Comparison of ENCODE assay signal across 8 cellular contexts in the genomic region with DNA sequence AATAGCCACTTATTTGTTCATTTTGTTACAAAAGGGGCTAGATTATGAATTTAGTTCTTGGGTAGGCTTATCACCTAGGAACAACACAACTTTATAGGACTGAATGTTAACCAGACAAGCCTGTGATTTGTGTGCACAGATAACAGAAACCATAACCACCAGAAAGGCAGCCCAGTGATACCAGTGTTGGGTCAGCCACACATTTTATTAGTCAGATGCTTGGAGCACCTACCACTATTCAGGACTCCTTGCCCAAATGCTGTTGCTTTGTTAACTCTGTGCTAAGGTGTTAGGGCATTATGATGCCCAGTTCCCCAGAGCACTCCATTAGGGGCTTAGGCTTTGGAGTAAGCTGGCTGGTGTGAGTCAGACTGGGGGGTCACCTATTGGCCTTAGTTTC. TPM values are rescaled to one million over a fixed set of nuclear protein-coding genes. Genes with fewer than 3 reads are reported as not detected.
DNase-seq lines count a peak whose midpoint lies in the region; ATAC-seq, FAIRE-seq and TF ChIP-seq lines count a peak whose summit lies in the region.

No MANE protein-coding gene starts in this region.

- H3K4me3 ChIP-seq in heart right ventricle (no peak overlapping the region), K562 (no peak overlapping the region)

- TF ChIP-seq EP300 in K562 (IDR thresholded peaks at IDR 0.05; ENCODE audit: low read length), result no peak

- ATAC-seq in heart right ventricle (peak in 5 of 8 donors; percentile 14 to 40 (median 26)), Right ventricle myocardium inferior (no peak), HG03066 (IDR thresholded peaks at IDR 0.05; ENCODE audit: low read depth, unreplicated experiment) (peak; percentile 52), K562 (peak; percentile 64)

- H3K4me1 ChIP-seq in heart right ventricle, result peaks cover 5 to 95% (median 85%) of the 10 kb centered on the region in 9 donors
- peaks cover 0 to 8% of the 10 kb centered on the region in 2 experiments; a peak in 4 of 5 replicates for H3K4me1 ChIP-seq in K562 (replicated peaks in 1 of 2; ENCODE audit: control insufficient read depth in 2 of 2, insufficient read depth in 2 of 2, low read length in 2 of 2)

- no peaks in the 10 kb centered on the region for H4K20me1 ChIP-seq in K562 (replicated peaks; ENCODE audit: control insufficient read depth, insufficient read depth, low read length)

- H2AFZ ChIP-seq in K562 (ENCODE audit: low read depth, low read length), result no peak overlapping the region

- H3K27ac ChIP-seq in heart right ventricle (peak overlapping the region; percentile 5 to 73 (median 30)), K562 (ENCODE audit: extremely low read depth, low read depth, low read length) (no peak overlapping the region)

- TF ChIP-seq CTCF in heart right ventricle (IDR thresholded peaks at IDR 0.05) (no peak), K562 (IDR thresholded peaks at IDR 0.05 in 2 of 3, conservative IDR thresholded peaks at IDR 0.05 in 1 of 3; ENCODE audit: insufficient read depth in 2 of 3, low read depth in 1 of 3, low read length in 3 of 3) (no peak)

- in situ Hi-C loops in K562 (cut with MboI), result loop anchor here (25.0 kb wide), 1 partner anchor 505 kb away; no protein-coding TSS in a partner anchor

- no peaks in the 10 kb centered on the region for H3K9me1 ChIP-seq in K562 (ENCODE audit: control insufficient read depth, insufficient read depth, low read length)

- no peaks in the 10 kb centered on the region for H3K9me3 ChIP-seq in heart right ventricle
- H3K9me3 ChIP-seq in K562 (replicated peaks; ENCODE audit: control insufficient read depth, insufficient read depth, low read depth, low read length), result no peaks in the 10 kb centered on the region

- intact Hi-C loops in heart right ventricle (cut with DNase I), result loop anchor here in 1 of 10 donors (10.0 kb wide), 1 partner anchor 118 kb away; no protein-coding TSS in a partner anchor
- intact Hi-C loops in Right ventricle myocardium inferior (cut with DNase I), result loop anchor here (5.0 kb wide), 1 partner anchor 35 kb away; no protein-coding TSS in a partner anchor
- intact Hi-C loops in K562 (cut with micrococcal nuclease), result no loop called here

- H3K9ac ChIP-seq in K562 (ENCODE audit: insufficient read depth in 1 of 2, low read depth in 2 of 2, low read length in 2 of 2), result no peak overlapping the region

- no peak overlapping the region for H3K4me2 ChIP-seq in K562 (ENCODE audit: insufficient read depth, low read length)

- no peak for TF ChIP-seq RAD21 in K562 (CRISPR knock-in tag; conservative IDR thresholded peaks at IDR 0.05 in 1 of 2, IDR thresholded peaks at IDR 0.05 in 1 of 2)

- DNase-seq in heart right ventricle, result no peak
- no peak for DNase-seq in Right ventricle myocardium inferior (ENCODE audit: missing footprints)
- DNase-seq in K562 (ENCODE audit: extremely low read depth in 1 of 4, low spot score in 3 of 4), result peak; percentile 12 to 22 (median 16)
- no peak for DNase-seq in NCI-H510A treated with DMSO at 0.1 percent for 48 hours (lab: John Stamatoyannopoulos, UW)
- DNase-seq in superior temporal gyrus (ENCODE audit: extremely low spot score), result no peak
- DNase-seq in SW 1271 (lab: John Stamatoyannopoulos, UW), result no peak
- no peak for DNase-seq in NCI-H446 treated with DMSO at 0.1 percent for 48 hours (lab: John Stamatoyannopoulos, UW)

- H3K27me3 ChIP-seq in heart right ventricle (no peaks in the 10 kb centered on the region), K562 (ENCODE audit: control insufficient read depth in 2 of 2, insufficient read depth in 2 of 2, low read length in 2 of 2) (no peaks in the 10 kb centered on the region; a peak in 1 of 5 replicates)

- H3K36me3 ChIP-seq in heart right ventricle, result no peaks in the 10 kb centered on the region
- no peaks in the 10 kb centered on the region for H3K36me3 ChIP-seq in K562 (ENCODE audit: control insufficient read depth, insufficient read depth, low read length)

- no TSS peak for BruUV-seq in K562 (replicated peaks; lab: Mats Ljungman, UMichigan)

- POLR2A ChIA-PET in K562 (lab: Yijun Ruan, JAX), result no interaction called here

- no peak for TF ChIP-seq POLR2A in K562 (conservative IDR thresholded peaks at IDR 0.05)

- CTCF ChIA-PET in K562 (lab: Yijun Ruan, JAX; ENCODE audit: low intra/inter-chr PET ratio), result no interaction called here

- FAIRE-seq in K562 (lab: Jason Lieb, UNC), result peak; percentile 11

- H3K79me2 ChIP-seq in K562 (ENCODE audit: control insufficient read depth, insufficient read depth, low read length), result no peaks in the 10 kb centered on the region

TF ChIP-seq in K562, 482 proteins besides CTCF, POLR2A, EP300 and RAD21 (continues in another document):
- TF ChIP-seq, protein P1, sequence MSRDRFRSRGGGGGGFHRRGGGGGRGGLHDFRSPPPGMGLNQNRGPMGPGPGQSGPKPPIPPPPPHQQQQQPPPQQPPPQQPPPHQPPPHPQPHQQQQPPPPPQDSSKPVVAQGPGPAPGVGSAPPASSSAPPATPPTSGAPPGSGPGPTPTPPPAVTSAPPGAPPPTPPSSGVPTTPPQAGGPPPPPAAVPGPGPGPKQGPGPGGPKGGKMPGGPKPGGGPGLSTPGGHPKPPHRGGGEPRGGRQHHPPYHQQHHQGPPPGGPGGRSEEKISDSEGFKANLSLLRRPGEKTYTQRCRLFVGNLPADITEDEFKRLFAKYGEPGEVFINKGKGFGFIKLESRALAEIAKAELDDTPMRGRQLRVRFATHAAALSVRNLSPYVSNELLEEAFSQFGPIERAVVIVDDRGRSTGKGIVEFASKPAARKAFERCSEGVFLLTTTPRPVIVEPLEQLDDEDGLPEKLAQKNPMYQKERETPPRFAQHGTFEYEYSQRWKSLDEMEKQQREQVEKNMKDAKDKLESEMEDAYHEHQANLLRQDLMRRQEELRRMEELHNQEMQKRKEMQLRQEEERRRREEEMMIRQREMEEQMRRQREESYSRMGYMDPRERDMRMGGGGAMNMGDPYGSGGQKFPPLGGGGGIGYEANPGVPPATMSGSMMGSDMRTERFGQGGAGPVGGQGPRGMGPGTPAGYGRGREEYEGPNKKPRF (IDR thresholded peaks at IDR 0.05; ENCODE audit: low read depth, low read length), result no peak
- no peak for TF ChIP-seq TARDBP (IDR thresholded peaks at IDR 0.05)
- no peak for TF ChIP-seq ZNF589 (CRISPR knock-in tag; IDR thresholded peaks at IDR 0.05; ENCODE audit: low read depth)
- TF ChIP-seq ADNP (tag; IDR thresholded peaks at IDR 0.05), result no peak
- TF ChIP-seq, protein P2, sequence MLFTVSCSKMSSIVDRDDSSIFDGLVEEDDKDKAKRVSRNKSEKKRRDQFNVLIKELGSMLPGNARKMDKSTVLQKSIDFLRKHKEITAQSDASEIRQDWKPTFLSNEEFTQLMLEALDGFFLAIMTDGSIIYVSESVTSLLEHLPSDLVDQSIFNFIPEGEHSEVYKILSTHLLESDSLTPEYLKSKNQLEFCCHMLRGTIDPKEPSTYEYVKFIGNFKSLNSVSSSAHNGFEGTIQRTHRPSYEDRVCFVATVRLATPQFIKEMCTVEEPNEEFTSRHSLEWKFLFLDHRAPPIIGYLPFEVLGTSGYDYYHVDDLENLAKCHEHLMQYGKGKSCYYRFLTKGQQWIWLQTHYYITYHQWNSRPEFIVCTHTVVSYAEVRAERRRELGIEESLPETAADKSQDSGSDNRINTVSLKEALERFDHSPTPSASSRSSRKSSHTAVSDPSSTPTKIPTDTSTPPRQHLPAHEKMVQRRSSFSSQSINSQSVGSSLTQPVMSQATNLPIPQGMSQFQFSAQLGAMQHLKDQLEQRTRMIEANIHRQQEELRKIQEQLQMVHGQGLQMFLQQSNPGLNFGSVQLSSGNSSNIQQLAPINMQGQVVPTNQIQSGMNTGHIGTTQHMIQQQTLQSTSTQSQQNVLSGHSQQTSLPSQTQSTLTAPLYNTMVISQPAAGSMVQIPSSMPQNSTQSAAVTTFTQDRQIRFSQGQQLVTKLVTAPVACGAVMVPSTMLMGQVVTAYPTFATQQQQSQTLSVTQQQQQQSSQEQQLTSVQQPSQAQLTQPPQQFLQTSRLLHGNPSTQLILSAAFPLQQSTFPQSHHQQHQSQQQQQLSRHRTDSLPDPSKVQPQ (CRISPR knock-in tag; IDR thresholded peaks at IDR 0.05; ENCODE audit: borderline replicate concordance), result no peak
- TF ChIP-seq TBP (optimal IDR thresholded peaks at IDR 0.05; ENCODE audit: low read depth, low read length), result no peak
- TF ChIP-seq, protein P3, sequence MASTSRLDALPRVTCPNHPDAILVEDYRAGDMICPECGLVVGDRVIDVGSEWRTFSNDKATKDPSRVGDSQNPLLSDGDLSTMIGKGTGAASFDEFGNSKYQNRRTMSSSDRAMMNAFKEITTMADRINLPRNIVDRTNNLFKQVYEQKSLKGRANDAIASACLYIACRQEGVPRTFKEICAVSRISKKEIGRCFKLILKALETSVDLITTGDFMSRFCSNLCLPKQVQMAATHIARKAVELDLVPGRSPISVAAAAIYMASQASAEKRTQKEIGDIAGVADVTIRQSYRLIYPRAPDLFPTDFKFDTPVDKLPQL (IDR thresholded peaks at IDR 0.05; ENCODE audit: extremely low read depth, insufficient read length), result no peak

RNA-seq across cellular contexts. Expression of a gene that starts 22.5 kb away (rescaled TPM):
- 10 to 100 TPM; 35.5 to 79.8 (median 57.0) TPM for total RNA-seq in heart right ventricle
- 10 to 100 TPM in 1 of 2 donors, 1 to 10 TPM in 1; 8.7 to 12.8 TPM for polyA plus RNA-seq in heart right ventricle
- 72.9 TPM for total RNA-seq in Right ventricle myocardium inferior
- 0.12 and 0.46 TPM in 2 replicates for total RNA-seq in K562 (2011; cell fraction: chromatin; rRNA removed; ENCODE audit: low replicate concordance)
- total RNA-seq in K562 (2011; cell fraction: nucleolus; rRNA removed), result 0.33 and 0.39 TPM in 2 replicates
- total RNA-seq in K562 (2011; cell fraction: nucleoplasm; rRNA removed), result 0.31 and 0.37 TPM in 2 replicates
- total RNA-seq in K562 (2014; rRNA removed), result 0.04 and 0.09 TPM in 2 replicates
- total RNA-seq in K562 (2014; rRNA removed; fragmentation: Illumina TruSeq; extraction: Trizol), result 0.10 and 0.11 TPM in 2 replicates
- total RNA-seq in K562 (2015; rRNA removed; fragmentation: Illumina TruSeq; extraction: Trizol), result 0.11 TPM in 2 replicates
- total RNA-seq in K562 (2021), result 0.18 and 0.20 TPM in 2 replicates
- 0.11 and 0.17 TPM in 2 replicates for polyA plus RNA-seq in K562 (2011; rRNA removed)
- 0.07 and 0.10 TPM in 2 replicates for polyA plus RNA-seq in K562 (2011; cell fraction: cytosol; rRNA removed)
- 0.14 and 0.15 TPM in 2 replicates for polyA plus RNA-seq in K562 (2011; cell fraction: nucleus; rRNA removed)
- polyA plus RNA-seq in K562 (2012), result 0.05 and 0.08 TPM in 2 replicates
- polyA plus RNA-seq in K562 (2014; fragmentation: Illumina TruSeq; extraction: Trizol), result 0.06 and 0.09 TPM in 2 replicates
- polyA plus RNA-seq in K562 (2014; fragmentation: Nextera tagmentation; extraction: Ambion mirVana), result under 1 TPM in 1 of 2 experiments, not detected in 1; 0.03 TPM
- not detected in 2 replicates for polyA plus RNA-seq in K562 (2014; rRNA removed)
- polyA minus RNA-seq in K562 (2011; rRNA and poly(A)+ RNA removed), result 0.53 and 0.54 TPM in 2 replicates
- 0.29 TPM in 1 of 2 replicates, not detected in the other for polyA minus RNA-seq in K562 (2011; cell fraction: cytosol; rRNA and poly(A)+ RNA removed)
- polyA minus RNA-seq in K562 (2011; cell fraction: nucleus; rRNA and poly(A)+ RNA removed), result 0.40 and 0.56 TPM in 2 replicates

Comparison
In these comparisons a context has a peak if more than half of its experiments do, and no peak if none do; other contexts are left out.
1. DNase-seq: peak in K562 (4 of 4); none in heart right ventricle (0 of 2), Right ventricle myocardium inferior (single experiment), NCI-H510A treated with DMSO at 0.1 percent for 48 hours (single experiment), superior temporal gyrus (single experiment), SW 1271 (0 of 2) and NCI-H446 treated with DMSO at 0.1 percent for 48 hours (single experiment).
2. RNA of a gene that starts 22.5 kb away (total RNA-seq): 72.9 TPM in Right ventricle myocardium inferior (single experiment) and 35.5 to 79.8 TPM in heart right ventricle; 0.04 to 0.46 TPM in K562; every median in the first group is over 10 times any median in the second.